ENCODE assay signal across 12 cellular contexts in genomic region chr9:91177661-91178280, GRCh38.
DNase-seq lines count a peak whose midpoint lies in the region; ATAC-seq and TF ChIP-seq lines count a peak whose summit lies in the region.
"Had no signal": no experiment of that assay in that cellular context is flagged by ENCODE, and none has a peak within 500 bp of the region (broad histone marks: within the 10 kb centered on the region; RNA-seq: fewer than 3 reads in every experiment).

No MANE protein-coding gene starts in this region.

- ATAC-seq in stimulated activated naive B cell treated with anti-CD40 and anti-IgM and Interleukin-4, amounts not matched to agents 10 μg/mL and 1 μg/mL and 100 μg/mL, for 72 hours (replicated peaks) = peak; percentile 57 to 72
- ATAC-seq in HG03280 (IDR thresholded peaks at IDR 0.05; ENCODE audit: unreplicated experiment) = no peak

- peaks cover 2 to 4% of the 10 kb centered on the region in 2 donors for H3K9me3 Mint-ChIP-seq in stimulated activated naive B cell treated with anti-CD40 and anti-IgM and Interleukin-4, amounts not matched to agents 10 μg/mL and 1 μg/mL and 100 μg/mL, for 72 hours

- 39 to 44% methylated on average over 15 of the region's 15 CpGs for WGBS in esophagus, 2 donors

- H3K36me3 Mint-ChIP-seq in stimulated activated naive B cell treated with anti-CD40 and anti-IgM and Interleukin-4, amounts not matched to agents 10 μg/mL and 1 μg/mL and 100 μg/mL, for 72 hours = no peaks in the 10 kb centered on the region

- no peaks in the 10 kb centered on the region for H3K27me3 Mint-ChIP-seq in stimulated activated naive B cell treated with anti-CD40 and anti-IgM and Interleukin-4, amounts not matched to agents 10 μg/mL and 1 μg/mL and 100 μg/mL, for 72 hours

- peaks cover 9 to 24% of the 10 kb centered on the region in 2 donors for H3K4me1 ChIP-seq in esophagus (ENCODE audit: control insufficient read depth in 2 of 2, insufficient read depth in 2 of 2, low read length in 1 of 2)
- H3K4me1 ChIP-seq: adrenal gland had no signal

- no peaks in the 10 kb centered on the region for H3K9me3 ChIP-seq in esophagus (ENCODE audit: control insufficient read depth in 2 of 2, insufficient read depth in 1 of 2, low read depth in 1 of 2, low read length in 1 of 2)
- H3K9me3 ChIP-seq: adrenal gland, ovary had no signal

- peak overlapping the region; percentile 34 to 60 for H3K4me3 Mint-ChIP-seq in stimulated activated naive B cell treated with anti-CD40 and anti-IgM and Interleukin-4, amounts not matched to agents 10 μg/mL and 1 μg/mL and 100 μg/mL, for 72 hours

- no peak overlapping the region for H3K4me3 ChIP-seq in esophagus (ENCODE audit: low read depth in 1 of 2, low read length in 2 of 2)
- H3K4me3 ChIP-seq: adrenal gland, ovary had no signal

- peak overlapping the region; percentile 94 for H3K27ac Mint-ChIP-seq in stimulated activated naive B cell treated with anti-CD40 and anti-IgM and Interleukin-4, amounts not matched to agents 10 μg/mL and 1 μg/mL and 100 μg/mL, for 72 hours

- H3K27me3 ChIP-seq in esophagus (ENCODE audit: control insufficient read depth in 1 of 2, insufficient read depth in 2 of 2, low read length in 2 of 2) = no peaks in the 10 kb centered on the region
- H3K27me3 ChIP-seq: adrenal gland, ovary had no signal

- peaks cover 29 to 63% of the 10 kb centered on the region in 2 donors for H3K4me1 Mint-ChIP-seq in stimulated activated naive B cell treated with anti-CD40 and anti-IgM and Interleukin-4, amounts not matched to agents 10 μg/mL and 1 μg/mL and 100 μg/mL, for 72 hours

- peak; percentile 75 for DNase-seq in activated CD8-positive, alpha-beta memory T cell treated with anti-CD3 and anti-CD28 coated beads for 24 hours
- no peak for DNase-seq in activated CD8-positive, alpha-beta memory T cell treated with anti-CD3 and anti-CD28 coated beads, Interleukin-2, amount 50 U/mL, for 4 hours
- DNase-seq in stimulated activated naive B cell treated with anti-CD40 and anti-IgM and Interleukin-4, amounts not matched to agents 10 μg/mL and 1 μg/mL and 100 μg/mL, for 72 hours = no peak
- DNase-seq in NCI-H2029 treated with DMSO at 0.1 percent for 48 hours (lab: John Stamatoyannopoulos, UW) (no peak), germinal center (ENCODE audit: low spot score) (no peak)
- DNase-seq: hypothalamus, NCI-H1105 had no signal

- H3K36me3 ChIP-seq in esophagus (ENCODE audit: control insufficient read depth in 2 of 2, insufficient read depth in 2 of 2, low read length in 1 of 2) = no peaks in the 10 kb centered on the region
- H3K36me3 ChIP-seq: adrenal gland, ovary had no signal

- peak overlapping the region; percentile 36 for H3K27ac ChIP-seq in VCaP
- H3K27ac ChIP-seq in esophagus (ENCODE audit: low read depth in 2 of 2, low read length in 1 of 2) = peak overlapping the region; percentile 76 to 85
- H3K27ac ChIP-seq: adrenal gland, ovary had no signal

- TF ChIP-seq CTCF in VCaP (conservative IDR thresholded peaks at IDR 0.05) = no peak
